Comparison of ENCODE assay signal across 10 cellular contexts in genomic region chr1:229263254-229263653, GRCh38.
"Had no signal": no experiment of that assay in that cellular context is flagged by ENCODE, and none has a peak within 500 bp of the region (broad histone marks: within the 10 kb centered on the region; RNA-seq: fewer than 3 reads in every experiment).

No MANE protein-coding gene starts in this region.

- H3K27me3 Mint-ChIP-seq: IgD-negative memory B cell had no signal

- H3K9ac ChIP-seq: GM23248 had no signal

- H3K27ac ChIP-seq: GM23248, HL-60 had no signal

- FAIRE-seq: H54, HepG2 had no signal

- H3K4me3 ChIP-seq: GM23248 had no signal

- H2AFZ ChIP-seq: GM23248 had no signal

- H3K9me3 Mint-ChIP-seq: HFFc6 had no signal

- H3K4me3 Mint-ChIP-seq: H9, HFFc6 had no signal

- ATAC-seq: HepG2 had no signal

- H3K27ac Mint-ChIP-seq: H9, HFFc6, IgD-negative memory B cell had no signal

- DNase-seq: GM23248, GOT3, H9, HCEC 1CT, HFFc6, KG1 had no signal
